9 cellular contexts compared by ENCODE assay signal in genomic region chrY:12662745-12663576, GRCh38.
DNase-seq lines count a peak whose midpoint lies in the region; ATAC-seq lines count a peak whose summit lies in the region.
"Had no signal": no experiment of that assay in that cellular context is flagged by ENCODE, and none has a peak within 500 bp of the region (broad histone marks: within the 10 kb centered on the region; RNA-seq: fewer than 3 reads in every experiment).

No MANE protein-coding gene starts in this region.

- H3K27ac Mint-ChIP-seq in stimulated activated naive CD8-positive, alpha-beta T cell treated with anti-CD3 and anti-CD28 coated beads, Interleukin-15, amount 100 ng/mL, for 72 hours = peak overlapping the region; percentile 92 to 99

- no peaks in the 10 kb centered on the region for H3K27me3 ChIP-seq in iPS DF 6.9 (ENCODE audit: control insufficient read depth, insufficient read depth, low read length)

- H3K4me3 Mint-ChIP-seq in stimulated activated naive CD8-positive, alpha-beta T cell treated with anti-CD3 and anti-CD28 coated beads, Interleukin-15, amount 100 ng/mL, for 72 hours = peak overlapping the region; percentile 95 to 100

- no peaks in the 10 kb centered on the region for H3K9me3 Mint-ChIP-seq in stimulated activated naive CD8-positive, alpha-beta T cell treated with anti-CD3 and anti-CD28 coated beads, Interleukin-15, amount 100 ng/mL, for 72 hours

- H3K4me3 ChIP-seq in iPS DF 6.9 (ENCODE audit: low read length) = peak overlapping the region; percentile 96; the same call in 1 of the 2 replicates

- no CpG with 5 or more reads among the region's 40 CpGs for WGBS in iPS DF 6.9 (ENCODE audit: insufficient coverage, insufficient read length)

- peaks cover 8% of the 10 kb centered on the region for H3K4me1 Mint-ChIP-seq in stimulated activated naive CD8-positive, alpha-beta T cell treated with anti-CD3 and anti-CD28 coated beads, Interleukin-15, amount 100 ng/mL, for 72 hours
- H3K4me1 Mint-ChIP-seq: brain had no signal

- DNase-seq in DMS79 treated with DMSO at 0.1 percent for 48 hours (lab: John Stamatoyannopoulos, UW) (peak; percentile 7), iPS DF 6.9 (ENCODE audit: low read depth, low spot score) (no peak), NCI-H1048 (lab: John Stamatoyannopoulos, UW) (no peak), NOMO-1 treated with DMSO at 0.1 percent for 48 hours (lab: John Stamatoyannopoulos, UW; ENCODE audit: unreplicated experiment) (no peak), NCI-H524 treated with DMSO at 0.1 percent for 48 hours (lab: John Stamatoyannopoulos, UW) (no peak)
- DNase-seq in activated CD4-positive, alpha-beta T cell treated with anti-CD3 and anti-CD28 coated beads, Interleukin-2, amount 50 U/mL, for 48 hours = peak; percentile 43 to 60
- DNase-seq in stimulated activated naive CD8-positive, alpha-beta T cell treated with anti-CD3 and anti-CD28 coated beads, Interleukin-15, amount 100 ng/mL, for 72 hours = peak; percentile 45 to 77

- H3K4me1 ChIP-seq in iPS DF 6.9 (ENCODE audit: control insufficient read depth, insufficient read depth, low read length) = no peaks in the 10 kb centered on the region; the same call in 1 of the 2 replicates

- H3K9me3 ChIP-seq in iPS DF 6.9 (ENCODE audit: control insufficient read depth, insufficient read depth, low read length) = no peaks in the 10 kb centered on the region

- H3K27me3 Mint-ChIP-seq in stimulated activated naive CD8-positive, alpha-beta T cell treated with anti-CD3 and anti-CD28 coated beads, Interleukin-15, amount 100 ng/mL, for 72 hours = no peaks in the 10 kb centered on the region
- H3K27me3 Mint-ChIP-seq: brain had no signal

- H3K27ac ChIP-seq in iPS DF 6.9 (ENCODE audit: low read length) = peak overlapping the region; percentile 35

- H3K36me3 ChIP-seq in iPS DF 6.9 (ENCODE audit: control insufficient read depth, insufficient read depth, low read length) = no peaks in the 10 kb centered on the region

- ATAC-seq in HG03280 (IDR thresholded peaks at IDR 0.05; ENCODE audit: unreplicated experiment) = peak; percentile 64
- peak; percentile 78 for ATAC-seq in stimulated activated naive CD8-positive, alpha-beta T cell treated with anti-CD3 and anti-CD28 coated beads, Interleukin-15, amount 100 ng/mL, for 72 hours

Comparison
In these comparisons a context has a peak if more than half of its experiments do, and no peak if none do; other contexts are left out.
1. DNase-seq: peak in DMS79 treated with DMSO at 0.1 percent for 48 hours (single experiment), activated CD4-positive, alpha-beta T cell treated with anti-CD3 and anti-CD28 coated beads, Interleukin-2, amount 50 U/mL, for 48 hours (2 of 2) and stimulated activated naive CD8-positive, alpha-beta T cell treated with anti-CD3 and anti-CD28 coated beads, Interleukin-15, amount 100 ng/mL, for 72 hours (2 of 2); none in iPS DF 6.9 (single experiment), NCI-H1048 (single experiment), NOMO-1 treated with DMSO at 0.1 percent for 48 hours (single experiment) and NCI-H524 treated with DMSO at 0.1 percent for 48 hours (single experiment).